13 cellular contexts compared by ENCODE assay signal in the genomic region with DNA sequence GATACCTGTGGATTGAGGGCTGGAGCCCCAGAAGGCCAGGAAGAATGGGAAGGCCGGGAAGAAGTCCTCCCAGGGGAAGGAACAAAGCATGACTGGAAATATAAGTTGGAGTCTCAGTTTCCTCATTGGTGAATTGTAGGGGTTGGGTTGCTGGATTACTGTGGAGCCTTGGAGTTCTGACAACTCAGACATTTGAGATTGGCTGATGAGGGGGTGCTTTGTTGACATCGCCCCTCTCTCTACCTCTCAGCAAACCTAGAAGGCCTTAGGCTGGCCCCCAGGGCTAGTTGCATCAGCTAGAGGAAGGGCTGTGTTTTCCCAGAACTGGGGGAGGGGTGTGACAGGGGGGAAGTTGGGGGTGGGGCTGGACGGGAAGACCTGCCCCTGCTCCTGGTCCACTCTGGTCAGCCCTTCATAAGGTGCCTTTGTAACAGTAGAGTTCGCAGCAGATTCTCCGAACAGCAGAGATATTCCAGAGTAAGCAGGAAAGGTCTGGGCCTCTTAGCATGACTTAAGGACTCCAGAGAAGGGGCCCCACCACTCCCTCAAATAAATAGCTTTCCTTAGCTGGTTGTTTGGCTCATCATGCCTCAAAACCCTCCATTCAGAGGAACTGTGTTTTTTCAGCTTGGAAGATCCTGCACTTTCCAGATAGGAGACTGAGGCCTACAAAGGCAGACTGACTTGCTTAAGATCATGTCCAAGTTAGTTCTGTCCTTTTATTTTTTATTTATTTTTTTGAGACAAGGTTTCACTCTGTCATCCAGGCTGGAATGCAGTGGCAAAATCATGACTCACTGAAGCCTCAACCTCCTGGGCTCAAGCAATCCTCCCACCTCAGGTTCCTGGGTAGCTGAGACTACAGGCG. TPM values are rescaled to one million over a fixed set of nuclear protein-coding genes. Genes with fewer than 3 reads are reported as not detected.
A peak's percentile ranks its signal among the peaks of the same experiment; 100 is the strongest.
DNase-seq lines count a peak whose midpoint lies in the region; ATAC-seq, FAIRE-seq and TF ChIP-seq lines count a peak whose summit lies in the region.
"Had no signal": no experiment of that assay in that cellular context is flagged by ENCODE, and none has a peak within 500 bp of the region (broad histone marks: within the 10 kb centered on the region; RNA-seq: fewer than 3 reads in every experiment).

No MANE protein-coding gene starts in this region.

- DNase-seq in AG04450 (ENCODE audit: low read depth, low spot score) (no peak), HS-5 (ENCODE audit: low read depth) (peak; percentile 67), iris pigment epithelial cell (ENCODE audit: low read depth) (peak; percentile 65), H54 (ENCODE audit: insufficient read length, low spot score) (no peak)
- DNase-seq in activated CD8-positive, alpha-beta T cell treated with anti-CD3 and anti-CD28 coated beads, Interleukin-2, amount 10 ng/mL, durations not matched to agents 7 days and 5 days, result no peak
- DNase-seq: dorsolateral prefrontal cortex, left ventricle myocardium superior, NCI-H1436 treated with DMSO at 0.1 percent for 48 hours, Right ventricle myocardium superior, spleen had no signal

- no peaks in the 10 kb centered on the region for H3K9me3 ChIP-seq in AG04450 (ENCODE audit: control insufficient read depth, insufficient read depth, low read length)
- H3K9me3 ChIP-seq: spleen had no signal

- H3K4me3 Mint-ChIP-seq in activated CD8-positive, alpha-beta T cell treated with anti-CD3 and anti-CD28 coated beads, Interleukin-2, amount 10 ng/mL, durations not matched to agents 7 days and 5 days, result no peak overlapping the region

- H3K36me3 Mint-ChIP-seq in activated CD8-positive, alpha-beta T cell treated with anti-CD3 and anti-CD28 coated beads, Interleukin-2, amount 10 ng/mL, durations not matched to agents 7 days and 5 days (ENCODE audit: low read depth), result no peaks in the 10 kb centered on the region

- no peaks in the 10 kb centered on the region for H3K27me3 Mint-ChIP-seq in activated CD8-positive, alpha-beta T cell treated with anti-CD3 and anti-CD28 coated beads, Interleukin-2, amount 10 ng/mL, durations not matched to agents 7 days and 5 days (ENCODE audit: low read depth)

- H3K4me1 Mint-ChIP-seq in activated CD8-positive, alpha-beta T cell treated with anti-CD3 and anti-CD28 coated beads, Interleukin-2, amount 10 ng/mL, durations not matched to agents 7 days and 5 days (ENCODE audit: low read depth), result peaks cover 13% of the 10 kb centered on the region

- POLR2A ChIA-PET in AG04450 (lab: Yijun Ruan, JAX), result interaction anchor here (0.7 kb wide), 1 partner anchor 12 kb away, joined by 3 read pairs; a partner anchor contains a TSS
- POLR2A ChIA-PET in activated CD8-positive, alpha-beta T cell treated with anti-CD3 and anti-CD28 coated beads, Interleukin-2, amount 10 ng/mL, durations not matched to agents 7 days and 5 days (lab: Charles Lee), result interaction anchor here (1.2 kb wide), 1 partner anchor 30 kb away, joined by 3 read pairs; no protein-coding TSS in a partner anchor

- peak overlapping the region; percentile 70 for H3K27ac Mint-ChIP-seq in activated CD8-positive, alpha-beta T cell treated with anti-CD3 and anti-CD28 coated beads, Interleukin-2, amount 10 ng/mL, durations not matched to agents 7 days and 5 days

- H3K9me3 Mint-ChIP-seq in activated CD8-positive, alpha-beta T cell treated with anti-CD3 and anti-CD28 coated beads, Interleukin-2, amount 10 ng/mL, durations not matched to agents 7 days and 5 days (ENCODE audit: insufficient read depth), result no peaks in the 10 kb centered on the region

- H3K27me3 ChIP-seq in AG04450 (ENCODE audit: control insufficient read depth, insufficient read depth, low read length), result no peaks in the 10 kb centered on the region
- H3K27me3 ChIP-seq: dorsolateral prefrontal cortex, spleen had no signal

- no peak for TF ChIP-seq POLR2A in H54 (IDR thresholded peaks at IDR 0.05; ENCODE audit: low read depth, low read length)

- peak overlapping the region; percentile 94 for H3K27ac ChIP-seq in AG04450 (ENCODE audit: low read depth, low read length)
- H3K27ac ChIP-seq: dorsolateral prefrontal cortex, spleen had no signal

- no peak overlapping the region for H3K4me3 ChIP-seq in AG04450 (ENCODE audit: low read depth, low read length)
- H3K4me3 ChIP-seq: dorsolateral prefrontal cortex, spleen had no signal

- FAIRE-seq in H54 (lab: Jason Lieb, UNC), result no peak

- TF ChIP-seq CTCF in AG04450 (IDR thresholded peaks at IDR 0.05; ENCODE audit: low read depth, low read length), result no peak

- ATAC-seq in activated CD8-positive, alpha-beta T cell treated with anti-CD3 and anti-CD28 coated beads, Interleukin-2, amount 10 ng/mL, durations not matched to agents 7 days and 5 days, result no peak
- ATAC-seq in GM18868 (IDR thresholded peaks at IDR 0.05; ENCODE audit: unreplicated experiment), result no peak
- ATAC-seq in HG03025 (IDR thresholded peaks at IDR 0.05; ENCODE audit: low FRiP score, unreplicated experiment), result no peak
- ATAC-seq in GM21367 (IDR thresholded peaks at IDR 0.05; ENCODE audit: unreplicated experiment), result no peak
- ATAC-seq: left ventricle myocardium superior had no signal

- CTCF ChIA-PET in AG04450 (lab: Charles Lee), result interaction anchor here (0.6 to 1.4 kb wide), 2 partner anchors 51 to 513 kb away, joined by 3 to 4 read pairs; no protein-coding TSS in a partner anchor
- CTCF ChIA-PET in activated CD8-positive, alpha-beta T cell treated with anti-CD3 and anti-CD28 coated beads, Interleukin-2, amount 10 ng/mL, durations not matched to agents 7 days and 5 days (lab: Charles Lee), result no interaction called here

RNA-seq across cellular contexts. Expression of a gene that starts 12.5 kb away (rescaled TPM):
- not detected in 2 replicates for polyA plus RNA-seq in AG04450 (2011; rRNA removed)
- polyA minus RNA-seq in AG04450 (2011; rRNA and poly(A)+ RNA removed), result not detected in 2 replicates
- not detected for total RNA-seq in activated CD8-positive, alpha-beta T cell treated with anti-CD3 and anti-CD28 coated beads, Interleukin-2, amount 10 ng/mL, durations not matched to agents 7 days and 5 days
- total RNA-seq: spleen had no signal

RNA-seq across cellular contexts. Expression of a gene that starts 28.1 kb away (rescaled TPM):
- 3.1 and 3.3 TPM in 2 replicates for polyA plus RNA-seq in AG04450 (2011; rRNA removed)
- 2.0 and 2.5 TPM in 2 replicates for polyA minus RNA-seq in AG04450 (2011; rRNA and poly(A)+ RNA removed)
- under 1 TPM; 0.21 to 0.47 TPM for total RNA-seq in activated CD8-positive, alpha-beta T cell treated with anti-CD3 and anti-CD28 coated beads, Interleukin-2, amount 10 ng/mL, durations not matched to agents 7 days and 5 days
- total RNA-seq: Right ventricle myocardium superior had no signal

RNA-seq across cellular contexts. Expression of a gene that starts 28.5 kb away (rescaled TPM):
- 128 and 136 TPM in 2 replicates for polyA plus RNA-seq in AG04450 (2011; rRNA removed)
- polyA minus RNA-seq in AG04450 (2011; rRNA and poly(A)+ RNA removed), result 38.4 and 50.3 TPM in 2 replicates
- 100 to 1,000 TPM; 193 TPM for total RNA-seq in activated CD8-positive, alpha-beta T cell treated with anti-CD3 and anti-CD28 coated beads, Interleukin-2, amount 10 ng/mL, durations not matched to agents 7 days and 5 days

RNA-seq across cellular contexts. Expression of a gene that starts 56.7 kb away (rescaled TPM):
- 28.4 and 29.4 TPM in 2 replicates for polyA plus RNA-seq in AG04450 (2011; rRNA removed)
- polyA minus RNA-seq in AG04450 (2011; rRNA and poly(A)+ RNA removed), result 45.2 and 47.7 TPM in 2 replicates
- total RNA-seq in activated CD8-positive, alpha-beta T cell treated with anti-CD3 and anti-CD28 coated beads, Interleukin-2, amount 10 ng/mL, durations not matched to agents 7 days and 5 days, result 10 to 100 TPM; 45.1 to 51.2 TPM

Comparison
In these comparisons a context has a peak if more than half of its experiments do, and no peak if none do; other contexts are left out.
1. DNase-seq: peak in HS-5 (single experiment) and iris pigment epithelial cell (single experiment); none in AG04450 (single experiment), activated CD8-positive, alpha-beta T cell treated with anti-CD3 and anti-CD28 coated beads, Interleukin-2, amount 10 ng/mL, durations not matched to agents 7 days and 5 days (single experiment) and H54 (single experiment).